In the genomic region with DNA sequence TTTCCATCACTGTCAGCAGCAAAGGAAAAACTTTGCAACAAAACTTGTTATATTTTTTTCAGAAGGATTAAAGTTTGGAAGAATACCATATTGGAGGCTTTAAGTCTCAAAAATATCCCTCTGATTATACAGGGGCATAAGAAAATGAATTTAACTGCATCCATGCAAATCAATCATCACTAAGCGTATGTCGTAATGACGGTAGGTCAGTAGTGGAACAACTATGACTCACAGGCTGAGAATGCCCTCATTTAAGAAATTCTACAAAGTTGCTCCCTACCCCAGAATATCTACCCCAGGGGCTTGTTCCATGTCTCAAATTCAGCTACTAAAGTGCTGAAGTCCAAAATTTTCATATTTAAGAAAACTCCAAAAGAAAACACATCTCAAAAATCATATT, we compare ENCODE assay signal across 9 cellular contexts. TPM values are rescaled to one million over a fixed set of nuclear protein-coding genes. Genes with fewer than 3 reads are reported as not detected.
A peak's percentile ranks its signal among the peaks of the same experiment; 100 is the strongest.
DNase-seq lines count a peak whose midpoint lies in the region; ATAC-seq and TF ChIP-seq lines count a peak whose summit lies in the region.
"Had no signal": no experiment of that assay in that cellular context is flagged by ENCODE, and none has a peak within 500 bp of the region (broad histone marks: within the 10 kb centered on the region; RNA-seq: fewer than 3 reads in every experiment).

No MANE protein-coding gene starts in this region.

- no peak overlapping the region for H3K9ac ChIP-seq in skeletal muscle satellite cell (ENCODE audit: low read depth, low read length)

- no peaks in the 10 kb centered on the region for H3K9me3 ChIP-seq in skeletal muscle satellite cell (replicated peaks; ENCODE audit: low read length)

- no peak for ATAC-seq in GM18520 (IDR thresholded peaks at IDR 0.05; ENCODE audit: unreplicated experiment)

- H3K4me2 ChIP-seq in skeletal muscle satellite cell (ENCODE audit: low read length), result peak overlapping the region; percentile 7

- POLR2A ChIA-PET in HEK293T (lab: Yijun Ruan, JAX), result no interaction called here

- TF ChIP-seq CTCF in fibroblast of villous mesenchyme (IDR thresholded peaks at IDR 0.05; ENCODE audit: insufficient read depth, low read depth, low read length), result no peak

- DNase-seq in HEK293T (ENCODE audit: extremely low spot score), result no peak
- DNase-seq in SKM-1 (lab: John Stamatoyannopoulos, UW; ENCODE audit: unreplicated experiment), result peak; percentile 37
- DNase-seq in fibroblast of villous mesenchyme (ENCODE audit: low read depth), result peak; percentile 74
- DNase-seq in NCI-H2227 (lab: John Stamatoyannopoulos, UW; ENCODE audit: unreplicated experiment), result no peak
- DNase-seq in DMS79 treated with DMSO at 0.1 percent for 48 hours (lab: John Stamatoyannopoulos, UW), result no peak
- DNase-seq in NCI-H1694 treated with DMSO at 0.1 percent for 48 hours (lab: John Stamatoyannopoulos, UW), result no peak
- DNase-seq: MM.1S had no signal

- no peaks in the 10 kb centered on the region for H3K27me3 ChIP-seq in skeletal muscle satellite cell (ENCODE audit: control insufficient read depth, insufficient read depth, low read length)

- H3K36me3 ChIP-seq in skeletal muscle satellite cell (ENCODE audit: insufficient read depth, low read length), result no peaks in the 10 kb centered on the region

- H3K4me3 ChIP-seq in fibroblast of villous mesenchyme (ENCODE audit: low read depth, low read length), result no peak overlapping the region
- H3K4me3 ChIP-seq in skeletal muscle satellite cell (ENCODE audit: low read length), result no peak overlapping the region

- peaks cover 27% of the 10 kb centered on the region for H3K4me1 ChIP-seq in skeletal muscle satellite cell (ENCODE audit: control insufficient read depth, insufficient read depth, low read length)

- CTCF ChIA-PET in HEK293T (lab: Yijun Ruan, JAX), result no interaction called here

TF ChIP-seq in HEK293T, 16 proteins besides CTCF, POLR2A, EP300 and RAD21:
- TF ChIP-seq FOXA1 (IDR thresholded peaks at IDR 0.05), result no peak
- TF ChIP-seq, protein P1, sequence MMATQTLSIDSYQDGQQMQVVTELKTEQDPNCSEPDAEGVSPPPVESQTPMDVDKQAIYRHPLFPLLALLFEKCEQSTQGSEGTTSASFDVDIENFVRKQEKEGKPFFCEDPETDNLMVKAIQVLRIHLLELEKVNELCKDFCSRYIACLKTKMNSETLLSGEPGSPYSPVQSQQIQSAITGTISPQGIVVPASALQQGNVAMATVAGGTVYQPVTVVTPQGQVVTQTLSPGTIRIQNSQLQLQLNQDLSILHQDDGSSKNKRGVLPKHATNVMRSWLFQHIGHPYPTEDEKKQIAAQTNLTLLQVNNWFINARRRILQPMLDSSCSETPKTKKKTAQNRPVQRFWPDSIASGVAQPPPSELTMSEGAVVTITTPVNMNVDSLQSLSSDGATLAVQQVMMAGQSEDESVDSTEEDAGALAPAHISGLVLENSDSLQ (IDR thresholded peaks at IDR 0.05), result peak; percentile 60

RNA-seq across cellular contexts. Expression of a gene that starts 12.5 kb away (rescaled TPM):
- 32.2 and 54.8 TPM in 2 replicates for total RNA-seq in fibroblast of villous mesenchyme
- total RNA-seq in skeletal muscle satellite cell (2012; rRNA removed), result 17.3 and 20.3 TPM in 2 replicates

Comparison
In these comparisons a context has a peak if more than half of its experiments do, and no peak if none do; other contexts are left out.
1. DNase-seq: peak in SKM-1 (single experiment) and fibroblast of villous mesenchyme (single experiment); none in HEK293T (single experiment), NCI-H2227 (single experiment), DMS79 treated with DMSO at 0.1 percent for 48 hours (single experiment) and NCI-H1694 treated with DMSO at 0.1 percent for 48 hours (single experiment).